10 cellular contexts compared by ENCODE assay signal in the genomic region with DNA sequence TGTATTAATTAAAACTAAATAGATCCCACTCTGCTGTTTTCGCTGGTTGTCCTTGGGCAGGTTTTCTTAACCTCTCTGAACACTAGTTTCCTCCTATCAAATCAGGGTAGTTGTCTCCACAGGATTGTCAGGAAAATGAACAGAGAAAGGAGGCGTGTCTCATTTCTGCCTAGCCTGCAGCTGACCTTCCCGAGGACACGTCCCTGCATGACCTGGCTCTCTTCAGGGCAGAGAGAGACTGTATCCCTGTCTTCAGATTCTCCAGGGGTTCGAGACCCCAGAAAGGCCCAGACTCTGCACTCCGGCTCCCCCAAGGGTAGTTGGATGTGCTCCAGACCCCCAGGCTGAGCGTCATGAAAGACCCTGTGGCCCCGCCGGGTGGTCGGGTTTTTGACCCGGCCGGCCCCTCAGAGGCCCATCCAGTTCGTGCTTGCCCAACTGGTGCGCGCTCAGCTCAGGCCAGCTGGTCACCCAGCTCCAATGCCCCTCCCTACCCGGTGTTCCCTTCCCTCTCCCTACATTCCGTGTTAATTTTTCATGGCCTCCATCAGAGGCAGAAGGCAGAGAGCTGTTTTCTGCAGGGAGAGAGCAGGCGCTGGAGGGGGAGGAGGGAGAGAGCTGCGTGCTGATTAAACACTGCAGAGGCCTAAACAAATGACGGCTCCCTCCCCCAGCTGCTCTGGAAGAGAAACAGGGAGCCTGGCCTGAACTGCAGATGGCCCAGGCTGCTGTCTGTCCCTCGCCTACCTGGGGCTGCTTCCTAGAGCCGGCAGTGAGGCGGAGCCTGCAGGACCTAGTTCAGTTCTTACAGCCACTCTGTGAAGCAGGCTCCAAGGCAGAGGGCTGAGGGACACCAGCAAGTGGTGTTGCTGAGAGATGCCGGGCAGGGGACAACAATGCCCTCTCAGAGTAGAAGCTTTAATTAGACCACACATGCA.
DNase-seq lines count a peak whose midpoint lies in the region; ATAC-seq and TF ChIP-seq lines count a peak whose summit lies in the region.
"Had no signal": no experiment of that assay in that cellular context is flagged by ENCODE, and none has a peak within 500 bp of the region (broad histone marks: within the 10 kb centered on the region; RNA-seq: fewer than 3 reads in every experiment).

No MANE protein-coding gene starts in this region.

- no peak overlapping the region for H2AFZ ChIP-seq in MM.1S (ENCODE audit: low read length)

- H3K27me3 ChIP-seq in MM.1S (replicated peaks; ENCODE audit: insufficient read depth, low read length) (no peaks in the 10 kb centered on the region), mesendoderm (ENCODE audit: insufficient read depth, low read length, poor library complexity) (no peaks in the 10 kb centered on the region)

- H3K27ac ChIP-seq in MM.1S (ENCODE audit: low read length) (no peak overlapping the region), cingulate gyrus (ENCODE audit: low read depth, low read length) (peak overlapping the region; percentile 62), mesendoderm (ENCODE audit: low read depth, low read length) (no peak overlapping the region)

- TF ChIP-seq CTCF in MM.1S (IDR thresholded peaks at IDR 0.05; ENCODE audit: low read length) = no peak

- no peak overlapping the region for H2AK5ac ChIP-seq in mesendoderm (ENCODE audit: low read length)

- H3K79me1 ChIP-seq in mesendoderm (ENCODE audit: low read length) = peaks cover 10% of the 10 kb centered on the region

- H4K5ac ChIP-seq in mesendoderm (ENCODE audit: low read length) = no peak overlapping the region

- no peak overlapping the region for H4K8ac ChIP-seq in mesendoderm (ENCODE audit: low read depth, low read length)

- H3K56ac ChIP-seq in mesendoderm (ENCODE audit: low read length) = no peak overlapping the region

- H3K36me3 ChIP-seq in MM.1S (replicated peaks; ENCODE audit: insufficient read depth, low read length) = no peaks in the 10 kb centered on the region
- H3K36me3 ChIP-seq in mesendoderm (ENCODE audit: control insufficient read depth, insufficient read depth, low read length) = no peaks in the 10 kb centered on the region
- H3K36me3 ChIP-seq: HAP-1 had no signal

- H2BK120ac ChIP-seq in mesendoderm (ENCODE audit: low read depth, low read length) = no peak overlapping the region

- DNase-seq in AG08396 (ENCODE audit: low spot score) = peak; percentile 72
- DNase-seq in MM.1S = peak; percentile 47
- peak; percentile 48 for DNase-seq in mesendoderm
- no peak for DNase-seq in stimulated activated CD4-positive, alpha-beta T cell treated with anti-CD3 and anti-CD28 coated beads, Interleukin-12 subunit alpha, Interleukin-12 subunit beta, amount 100 ng/mL, for 4 hours
- no peak for DNase-seq in stimulated activated CD4-positive, alpha-beta T cell treated with anti-CD3 and anti-CD28 coated beads, Interleukin-15, amount 100 ng/mL, for 24 hours
- DNase-seq in activated T-cell treated with anti-CD3 and anti-CD28 coated beads, Interleukin-2, amount 50 U/mL, for 1 hour = no peak
- DNase-seq: activated naive CD4-positive, alpha-beta T cell treated with anti-CD3 and anti-CD28 coated beads, Interleukin-2, amount 10 ng/mL, durations not matched to agents 7 days and 5 days had no signal

- H3K4me3 ChIP-seq in MM.1S (ENCODE audit: low read length) (no peak overlapping the region), mesendoderm (ENCODE audit: low read length) (no peak overlapping the region)
- H3K4me3 ChIP-seq: HAP-1 had no signal

- H3K9ac ChIP-seq in MM.1S (ENCODE audit: low read length) = no peak overlapping the region
- no peak overlapping the region for H3K9ac ChIP-seq in mesendoderm (ENCODE audit: low read length)

- WGBS in mesendoderm (ENCODE audit: extremely low coverage, insufficient coverage, low lambda C conversion rate) = no CpG with 5 or more reads among the region's 24 CpGs

- peaks cover 20% of the 10 kb centered on the region for H3F3A ChIP-seq in MM.1S (ENCODE audit: insufficient read depth, low read length)

- no peak overlapping the region for H2BK5ac ChIP-seq in mesendoderm (ENCODE audit: low read length)

- no peak for ATAC-seq in HG02610 (IDR thresholded peaks at IDR 0.05; ENCODE audit: unreplicated experiment)

- peaks cover 96% of the 10 kb centered on the region for H3K79me2 ChIP-seq in MM.1S (ENCODE audit: low read length)
- no peaks in the 10 kb centered on the region for H3K79me2 ChIP-seq in mesendoderm (ENCODE audit: control insufficient read depth, insufficient read depth, low read length)

- H3K4me1 ChIP-seq in MM.1S (ENCODE audit: low read length) = peaks cover 65% of the 10 kb centered on the region
- H3K4me1 ChIP-seq in mesendoderm (ENCODE audit: control insufficient read depth, low read depth, low read length) = peaks cover 2% of the 10 kb centered on the region
- H3K4me1 ChIP-seq: HAP-1 had no signal

- peaks cover 10% of the 10 kb centered on the region for H4K20me1 ChIP-seq in MM.1S (ENCODE audit: insufficient read depth, low read length)

- no peak overlapping the region for H3K23ac ChIP-seq in mesendoderm (ENCODE audit: low read length)

- H3K4ac ChIP-seq in mesendoderm (ENCODE audit: low read depth, low read length) = no peak overlapping the region

- H2BK15ac ChIP-seq in mesendoderm (replicated peaks; ENCODE audit: low read depth) = no peak overlapping the region

- no peaks in the 10 kb centered on the region for H3K9me3 ChIP-seq in MM.1S (replicated peaks; ENCODE audit: insufficient read depth, low read length)
- H3K9me3 ChIP-seq: HAP-1 had no signal

- no peak overlapping the region for H3K18ac ChIP-seq in mesendoderm (ENCODE audit: low read length)

- no peaks in the 10 kb centered on the region for H3K9me2 ChIP-seq in MM.1S (replicated peaks; ENCODE audit: insufficient read depth, low read length)

- peak overlapping the region; percentile 12; the same call in 1 of the 2 replicates for H3K4me2 ChIP-seq in MM.1S (ENCODE audit: low read depth, low read length)
- no peak overlapping the region for H3K4me2 ChIP-seq in mesendoderm (ENCODE audit: low read length)

Comparison
In these comparisons a context has a peak if more than half of its experiments do, and no peak if none do; other contexts are left out.
1. DNase-seq: peak in AG08396 (single experiment), MM.1S (single experiment) and mesendoderm (single experiment); none in stimulated activated CD4-positive, alpha-beta T cell treated with anti-CD3 and anti-CD28 coated beads, Interleukin-12 subunit alpha, Interleukin-12 subunit beta, amount 100 ng/mL, for 4 hours (single experiment), stimulated activated CD4-positive, alpha-beta T cell treated with anti-CD3 and anti-CD28 coated beads, Interleukin-15, amount 100 ng/mL, for 24 hours (single experiment) and activated T-cell treated with anti-CD3 and anti-CD28 coated beads, Interleukin-2, amount 50 U/mL, for 1 hour (single experiment).